8 cellular contexts compared by ENCODE assay signal in the genomic region with DNA sequence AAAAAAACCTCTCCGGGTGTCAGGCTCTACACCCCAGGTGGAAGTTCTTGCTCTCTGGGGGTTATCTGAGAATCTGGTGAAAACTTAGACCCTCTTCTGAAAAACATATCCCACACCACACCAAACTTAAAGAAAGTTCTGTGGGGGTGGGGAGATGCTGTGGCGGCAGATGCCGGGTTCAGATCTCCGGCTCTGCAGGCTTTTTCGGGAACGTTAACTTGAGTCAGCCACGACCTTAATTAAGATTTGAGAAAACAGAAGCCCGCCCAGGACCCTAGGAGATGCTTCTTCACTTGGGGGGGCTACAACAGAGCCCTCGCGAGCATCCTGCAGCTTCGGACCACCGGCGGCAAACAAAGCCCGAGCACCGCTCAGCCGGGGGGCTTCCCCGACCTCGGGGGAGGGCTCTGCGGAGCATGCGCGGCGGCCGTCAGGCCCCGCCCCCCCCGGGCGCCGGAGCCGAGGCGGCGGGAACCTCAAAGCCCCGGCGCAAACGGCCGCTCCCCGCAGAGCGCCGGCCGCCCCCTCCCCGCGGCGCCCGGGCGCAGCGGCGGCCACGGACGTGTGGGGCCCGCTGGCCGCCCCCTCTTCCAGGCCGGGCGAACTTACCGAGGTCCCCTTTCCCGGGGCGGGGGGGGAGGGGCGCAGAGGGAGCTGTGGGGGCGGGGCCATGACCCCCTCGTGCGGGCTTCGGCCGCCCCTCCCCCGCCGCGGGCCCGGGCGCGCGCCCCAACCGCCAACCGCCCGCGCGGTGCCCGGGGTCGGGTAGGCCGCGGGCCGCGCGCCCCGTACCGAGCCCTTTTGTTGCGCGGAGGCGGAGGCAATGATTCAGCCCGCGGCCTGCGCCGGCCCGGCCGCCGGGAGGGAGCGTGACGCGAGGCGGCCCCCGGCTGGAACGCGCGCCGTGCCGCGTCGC. TPM values are rescaled to one million over a fixed set of nuclear protein-coding genes. Genes with fewer than 3 reads are reported as not detected.
DNase-seq lines count a peak whose midpoint lies in the region; ATAC-seq lines count a peak whose summit lies in the region.

No MANE protein-coding gene starts in this region.

- H3K4me3 ChIP-seq in CD4-positive, alpha-beta memory T cell (ENCODE audit: low read length in 2 of 2): peak overlapping the region in 1 of 2 donors; percentile 79
- peak overlapping the region; percentile 89 for H3K4me3 ChIP-seq in Jurkat, Clone E6-1 (ENCODE audit: low read length)

- H3K27ac Mint-ChIP-seq in CD4-positive, alpha-beta memory T cell: peak overlapping the region; percentile 82 to 93 (median 88)

- peaks cover 27% of the 10 kb centered on the region for H3K4me1 ChIP-seq in CD4-positive, alpha-beta memory T cell (ENCODE audit: insufficient read depth, low read length)

- CTCF ChIA-PET in CD4-positive, alpha-beta memory T cell (lab: Charles Lee; ENCODE audit: partially characterized antibody): no interaction called here

- POLR2A ChIA-PET in CD4-positive, alpha-beta memory T cell (lab: Charles Lee; ENCODE audit: partially characterized antibody): interaction anchor here (1.0 to 1.4 kb wide), 2 partner anchors 9 to 533 kb away, joined by 3 to 6 read pairs; no protein-coding TSS in a partner anchor

- DNase-seq in CD4-positive, alpha-beta memory T cell: peak; percentile 40 to 71 (median 55)
- no peak for DNase-seq in Jurkat, Clone E6-1 (ENCODE audit: low read depth, low spot score)
- DNase-seq in cerebellar cortex (ENCODE audit: low spot score) (peak; percentile 35), left kidney (ENCODE audit: low read depth, low spot score) (peak; percentile 79), amniotic stem cell (lab: John Stamatoyannopoulos, UW) (no peak)
- DNase-seq in stimulated activated CD4-positive, alpha-beta T cell treated with anti-CD3 and anti-CD28 coated beads, Interleukin-4, amount 100 ng/mL, for 1 hour: peak; percentile 67

- peaks cover 0 to 4% (median 0%) of the 10 kb centered on the region in 8 donors for H3K9me3 Mint-ChIP-seq in CD4-positive, alpha-beta memory T cell

- ATAC-seq in GM19467 (IDR thresholded peaks at IDR 0.05; ENCODE audit: unreplicated experiment): peak; percentile 33
- peak; percentile 48 to 49 for ATAC-seq in activated CD4-positive, CD25-positive, alpha-beta regulatory T cell treated with anti-CD3 and anti-CD28 coated beads, Interleukin-2, amount 50 U/mL, for 24 hours

- peak overlapping the region; percentile 78 for H3K27ac ChIP-seq in CD4-positive, alpha-beta memory T cell (ENCODE audit: low read depth, low read length)

- H3K36me3 Mint-ChIP-seq in CD4-positive, alpha-beta memory T cell: peaks cover 0 to 31% of the 10 kb centered on the region in 2 donors

- H3K9me3 ChIP-seq in CD4-positive, alpha-beta memory T cell (ENCODE audit: control insufficient read depth in 1 of 2, low read length in 2 of 2): no peaks in the 10 kb centered on the region

- no peaks in the 10 kb centered on the region for H3K27me3 Mint-ChIP-seq in CD4-positive, alpha-beta memory T cell

- intact Hi-C loops in CD4-positive, alpha-beta memory T cell (cut with micrococcal nuclease): loop anchor here (2.0 to 10.0 kb wide), 2 partner anchors 17 to 1913 kb away; partner anchors contain the start of genes CASP9 and DNAJC16

- H3K4me1 Mint-ChIP-seq in CD4-positive, alpha-beta memory T cell: peaks cover 22 to 69% (median 41%) of the 10 kb centered on the region in 4 donors

- H3K27me3 ChIP-seq in CD4-positive, alpha-beta memory T cell (ENCODE audit: insufficient read depth, low read length): no peaks in the 10 kb centered on the region

- no peaks in the 10 kb centered on the region for H3K36me3 ChIP-seq in CD4-positive, alpha-beta memory T cell (ENCODE audit: insufficient read depth, low read length)

- H3K4me3 Mint-ChIP-seq in CD4-positive, alpha-beta memory T cell: peak overlapping the region; percentile 79 to 82 (median 82)

RNA-seq across cellular contexts. Expression of gene RCC2, which starts 2.0 kb away (rescaled TPM):
- 10 to 100 TPM; 38.5 to 41.2 TPM for total RNA-seq in CD4-positive, alpha-beta memory T cell
- polyA plus RNA-seq in CD4-positive, alpha-beta memory T cell: 10 to 100 TPM in 1 of 2 donors, 1 to 10 TPM in 1; 6.7 to 18.3 TPM
- polyA plus RNA-seq in Jurkat, Clone E6-1 (2012; ENCODE audit: insufficient read depth, insufficient read length): 94.1 TPM

Comparison
In these comparisons a context has a peak if more than half of its experiments do, and no peak if none do; other contexts are left out.
1. DNase-seq: peak in CD4-positive, alpha-beta memory T cell (5 of 5), cerebellar cortex (single experiment), left kidney (single experiment) and stimulated activated CD4-positive, alpha-beta T cell treated with anti-CD3 and anti-CD28 coated beads, Interleukin-4, amount 100 ng/mL, for 1 hour (single experiment); none in Jurkat, Clone E6-1 (single experiment) and amniotic stem cell (single experiment).